ENCODE assay signal across 29 cellular contexts in the genomic region with DNA sequence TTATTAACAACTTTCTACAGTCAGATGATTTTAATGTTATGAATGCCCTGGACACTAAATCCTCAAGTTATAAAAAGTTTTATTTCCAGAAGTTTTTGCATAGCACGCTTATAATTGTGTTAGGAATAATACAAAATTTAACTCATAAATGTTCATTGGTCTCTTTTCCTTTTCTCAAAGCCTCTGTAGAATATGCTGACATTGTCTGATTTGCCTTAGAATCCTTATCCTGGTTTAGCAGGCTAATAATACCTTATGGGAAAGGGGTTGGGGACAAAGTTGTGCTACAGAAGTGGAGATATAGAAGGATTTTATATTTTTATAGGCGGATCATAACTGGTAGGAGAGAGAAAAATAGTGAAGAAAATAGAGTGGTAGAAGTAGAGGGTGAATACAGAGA.
"Had no signal": no experiment of that assay in that cellular context is flagged by ENCODE, and none has a peak within 500 bp of the region (broad histone marks: within the 10 kb centered on the region; RNA-seq: fewer than 3 reads in every experiment).

No MANE protein-coding gene starts in this region.

- DNase-seq: stimulated activated CD4-positive, alpha-beta T cell treated with anti-CD3 and anti-CD28 coated beads, Interleukin-2, amount 100 ng/mL, for 48 hours; stimulated activated CD4-positive, alpha-beta T cell treated with anti-CD3 and anti-CD28 coated beads, Interleukin-4, amount 100 ng/mL, for 1 hour; stimulated activated CD4-positive, alpha-beta T cell treated with anti-CD3 and anti-CD28 coated beads, Interleukin-4, amount 100 ng/mL, for 24 hours; stimulated activated CD4-positive, alpha-beta T cell treated with anti-CD3 and anti-CD28 coated beads, Interleukin-4, amount 100 ng/mL, for 4 hours; stimulated activated CD8-positive, alpha-beta memory T cell treated with anti-CD3 and anti-CD28 coated beads, Interleukin-4, amount 100 ng/mL, for 48 hours; stimulated activated naive B cell treated with anti-CD40 and anti-IgM and Interleukin-4, amounts not matched to agents 10 μg/mL and 1 μg/mL and 100 μg/mL, for 72 hours; stimulated activated naive CD4-positive, alpha-beta T cell; stimulated activated naive CD4-positive, alpha-beta T cell treated with Interleukin-2 at 50 U/mL for 16 hours; stimulated activated naive CD8-positive, alpha-beta T cell treated with anti-CD3 and anti-CD28 coated beads, Interleukin-15, amount 100 ng/mL, for 72 hours; stimulated activated naive CD8-positive, alpha-beta T cell treated with anti-CD3 and anti-CD28 coated beads, Interleukin-15, Interleukin-2, amounts not matched to agents 100 U/mL and 50 U/mL, for 24 hours; stomach; substantia nigra; testis; thyroid gland; tibial artery; transverse colon; trophoblast cell; upper lobe of left lung; upper lobe of right lung; uterus had no signal

- H3K27ac ChIP-seq: stomach, suprapubic skin, testis, thoracic aorta, thyroid gland, tibial artery, tibial nerve, transverse colon, upper lobe of left lung, upper lobe of right lung, uterus, vagina had no signal

- FAIRE-seq: urothelium cell line had no signal

- H3K4me3 Mint-ChIP-seq: stimulated activated effector memory CD8-positive, alpha-beta T cell treated with anti-CD3 and anti-CD28 coated beads, Interleukin-12 subunit alpha, Interleukin-12 subunit beta, amount 100 ng/mL, for 72 hours; stimulated activated memory B cell treated with anti-CD40 and anti-IgM and Interleukin-4, amounts not matched to agents 10 μg/mL and 1 μg/mL and 100 μg/mL, for 72 hours; stimulated activated naive B cell treated with anti-CD40 and anti-IgM and Interleukin-4, amounts not matched to agents 10 μg/mL and 1 μg/mL and 100 μg/mL, for 72 hours; stimulated activated naive CD8-positive, alpha-beta T cell treated with anti-CD3 and anti-CD28 coated beads, Interleukin-15, amount 100 ng/mL, for 72 hours; stimulated activated naive CD8-positive, alpha-beta T cell treated with anti-CD3 and anti-CD28 coated beads, Interleukin-15, Interleukin-2, amounts not matched to agents 100 ng/mL and 50 ng/mL, for 24 hours; type B pancreatic cell had no signal

- H3K27ac Mint-ChIP-seq: stimulated activated effector memory CD8-positive, alpha-beta T cell treated with anti-CD3 and anti-CD28 coated beads, Interleukin-12 subunit alpha, Interleukin-12 subunit beta, amount 100 ng/mL, for 72 hours; stimulated activated memory B cell treated with anti-CD40 and anti-IgM and Interleukin-4, amounts not matched to agents 10 μg/mL and 1 μg/mL and 100 μg/mL, for 72 hours; stimulated activated naive B cell treated with anti-CD40 and anti-IgM and Interleukin-4, amounts not matched to agents 10 μg/mL and 1 μg/mL and 100 μg/mL, for 72 hours; stimulated activated naive CD8-positive, alpha-beta T cell treated with anti-CD3 and anti-CD28 coated beads, Interleukin-15, amount 100 ng/mL, for 72 hours; stimulated activated naive CD8-positive, alpha-beta T cell treated with anti-CD3 and anti-CD28 coated beads, Interleukin-15, Interleukin-2, amounts not matched to agents 100 ng/mL and 50 ng/mL, for 24 hours; type B pancreatic cell had no signal

- H3K4me1 ChIP-seq: stomach, suprapubic skin, testis, thyroid gland, tibial artery, tibial nerve, transverse colon, upper lobe of left lung, upper lobe of right lung, uterus, vagina had no signal

- H3K27me3 Mint-ChIP-seq: stimulated activated memory B cell treated with anti-CD40 and anti-IgM and Interleukin-4, amounts not matched to agents 10 μg/mL and 1 μg/mL and 100 μg/mL, for 72 hours; stimulated activated naive B cell treated with anti-CD40 and anti-IgM and Interleukin-4, amounts not matched to agents 10 μg/mL and 1 μg/mL and 100 μg/mL, for 72 hours; stimulated activated naive CD8-positive, alpha-beta T cell treated with anti-CD3 and anti-CD28 coated beads, Interleukin-15, amount 100 ng/mL, for 72 hours; stimulated activated naive CD8-positive, alpha-beta T cell treated with anti-CD3 and anti-CD28 coated beads, Interleukin-15, Interleukin-2, amounts not matched to agents 100 ng/mL and 50 ng/mL, for 24 hours; type B pancreatic cell had no signal

- H3K9me3 ChIP-seq: stomach, suprapubic skin, testis, thoracic aorta, thyroid gland, tibial artery, tibial nerve, transverse colon, upper lobe of left lung, upper lobe of right lung, uterus, vagina had no signal

- H3K4me1 Mint-ChIP-seq: stimulated activated effector memory CD8-positive, alpha-beta T cell treated with anti-CD3 and anti-CD28 coated beads, Interleukin-12 subunit alpha, Interleukin-12 subunit beta, amount 100 ng/mL, for 72 hours; stimulated activated memory B cell treated with anti-CD40 and anti-IgM and Interleukin-4, amounts not matched to agents 10 μg/mL and 1 μg/mL and 100 μg/mL, for 72 hours; stimulated activated naive B cell treated with anti-CD40 and anti-IgM and Interleukin-4, amounts not matched to agents 10 μg/mL and 1 μg/mL and 100 μg/mL, for 72 hours; stimulated activated naive CD8-positive, alpha-beta T cell treated with anti-CD3 and anti-CD28 coated beads, Interleukin-15, amount 100 ng/mL, for 72 hours had no signal

- H3K4me3 ChIP-seq: stomach, suprapubic skin, testis, thoracic aorta, thyroid gland, tibial artery, tibial nerve, transverse colon, upper lobe of left lung, upper lobe of right lung, uterus, vagina had no signal

- ATAC-seq: stimulated activated effector memory CD8-positive, alpha-beta T cell treated with anti-CD3 and anti-CD28 coated beads, Interleukin-12 subunit alpha, Interleukin-12 subunit beta, amount 100 ng/mL, for 72 hours; stimulated activated memory B cell treated with anti-CD40 and anti-IgM and Interleukin-4, amounts not matched to agents 10 μg/mL and 1 μg/mL and 100 μg/mL, for 72 hours; stimulated activated naive B cell treated with anti-CD40 and anti-IgM and Interleukin-4, amounts not matched to agents 10 μg/mL and 1 μg/mL and 100 μg/mL, for 72 hours; stimulated activated naive CD8-positive, alpha-beta T cell treated with anti-CD3 and anti-CD28 coated beads, Interleukin-15, amount 100 ng/mL, for 72 hours; stimulated activated naive CD8-positive, alpha-beta T cell treated with anti-CD3 and anti-CD28 coated beads, Interleukin-15, Interleukin-2, amounts not matched to agents 100 U/mL and 50 U/mL, for 24 hours; upper lobe of right lung had no signal

- H3K36me3 ChIP-seq: stomach, suprapubic skin, thoracic aorta, thyroid gland, tibial artery, tibial nerve, transverse colon, upper lobe of left lung, upper lobe of right lung, uterus, vagina had no signal

- H3K36me3 Mint-ChIP-seq: stimulated activated effector memory CD8-positive, alpha-beta T cell treated with anti-CD3 and anti-CD28 coated beads, Interleukin-12 subunit alpha, Interleukin-12 subunit beta, amount 100 ng/mL, for 72 hours; stimulated activated memory B cell treated with anti-CD40 and anti-IgM and Interleukin-4, amounts not matched to agents 10 μg/mL and 1 μg/mL and 100 μg/mL, for 72 hours; stimulated activated naive B cell treated with anti-CD40 and anti-IgM and Interleukin-4, amounts not matched to agents 10 μg/mL and 1 μg/mL and 100 μg/mL, for 72 hours; type B pancreatic cell had no signal

- H3K27me3 ChIP-seq: stomach, suprapubic skin, testis, thyroid gland, tibial artery, tibial nerve, transverse colon, upper lobe of left lung, upper lobe of right lung, uterus, vagina had no signal
